In the genomic region with DNA sequence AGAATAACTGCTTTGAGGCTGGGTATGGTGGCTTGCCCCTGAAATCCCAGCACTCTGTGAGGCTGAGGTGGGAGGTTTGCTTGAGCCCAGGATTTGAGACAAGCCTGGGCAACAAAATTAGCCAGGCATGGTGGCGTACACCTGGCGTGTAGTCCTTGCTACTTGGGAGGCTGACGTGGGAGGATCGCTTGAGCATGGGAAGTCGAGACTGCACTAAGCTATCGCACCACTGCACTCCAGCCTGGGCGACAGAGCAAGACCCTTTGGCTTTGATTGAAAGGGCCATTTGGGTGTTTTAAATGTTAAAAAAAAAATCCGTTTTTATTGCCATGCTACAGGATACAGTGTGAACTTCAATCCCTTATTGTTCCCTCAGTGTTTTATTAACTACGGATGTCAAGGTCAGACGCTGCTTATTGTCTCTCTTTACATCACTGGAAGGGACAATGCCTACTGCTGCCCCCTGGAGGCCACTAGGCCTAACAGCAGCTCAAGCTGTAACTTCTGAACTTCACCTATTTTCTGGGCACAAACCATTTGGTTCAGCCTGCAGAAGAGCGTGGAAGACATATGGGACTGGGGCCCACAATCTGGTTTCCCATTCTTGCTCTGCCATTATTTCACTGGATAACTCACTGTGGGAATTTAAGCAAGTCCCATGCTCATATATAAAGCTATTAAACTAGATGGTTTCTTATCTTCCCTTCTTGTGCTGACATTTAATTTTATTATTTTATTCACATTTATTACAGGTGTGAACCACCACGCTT, we compare ENCODE assay signal across 8 cellular contexts. TPM values are rescaled to one million over a fixed set of nuclear protein-coding genes. Genes with fewer than 3 reads are reported as not detected.
A peak's percentile ranks its signal among the peaks of the same experiment; 100 is the strongest.
DNase-seq lines count a peak whose midpoint lies in the region; ATAC-seq and TF ChIP-seq lines count a peak whose summit lies in the region.

No MANE protein-coding gene starts in this region.

- no peak overlapping the region for H3K27ac ChIP-seq in neutrophil
- H3K27ac ChIP-seq in tibial artery: no peak overlapping the region

- H3K4me1 ChIP-seq in neutrophil (ENCODE audit: control insufficient read depth in 1 of 2, insufficient read depth in 1 of 2, low read depth in 1 of 2, low read length in 1 of 2): peaks cover 10 to 24% of the 10 kb centered on the region in 2 experiments
- H3K4me1 ChIP-seq in tibial artery: no peaks in the 10 kb centered on the region

- peaks cover 39% of the 10 kb centered on the region for H3K4me1 Mint-ChIP-seq in activated T-cell treated with anti-CD3 and anti-CD28 coated beads, Interleukin-2, amount 50 U/mL, for 72 hours (ENCODE audit: low read depth)

- intact Hi-C loops in tibial artery (cut with DNase I; ENCODE audit: low total_unique reads): loop anchor here (10.0 kb wide), 1 partner anchor 298 kb away; no protein-coding TSS in a partner anchor

- H3K27me3 ChIP-seq in neutrophil: no peaks in the 10 kb centered on the region
- peaks cover 0 to 22% of the 10 kb centered on the region in 2 donors for H3K27me3 ChIP-seq in tibial artery

- DNase-seq in DMS153 treated with DMSO at 0.1 percent for 48 hours (lab: John Stamatoyannopoulos, UW; ENCODE audit: unreplicated experiment) (peak; percentile 30), Kasumi-1 (lab: John Stamatoyannopoulos, UW) (peak; percentile 82 to 84), RPMI8226 (peak; percentile 60), fibroblast of peridontal ligament (ENCODE audit: extremely low read depth) (peak; percentile 69), tibial artery (peak in 1 of 2 donors; percentile 38)
- DNase-seq in activated T-cell treated with anti-CD3 and anti-CD28 coated beads, Interleukin-2, amount 50 U/mL, for 72 hours: peak; percentile 60 to 69

- peak; percentile 67 to 74 for ATAC-seq in activated T-cell treated with anti-CD3 and anti-CD28 coated beads, Interleukin-2, amount 50 U/mL, for 72 hours (replicated peaks in 1 of 2)
- no peak for ATAC-seq in GM21528 (IDR thresholded peaks at IDR 0.05; ENCODE audit: low FRiP score, unreplicated experiment)

- H3K36me3 ChIP-seq in neutrophil (no peaks in the 10 kb centered on the region), tibial artery (no peaks in the 10 kb centered on the region)

- no peaks in the 10 kb centered on the region for H3K36me3 Mint-ChIP-seq in activated T-cell treated with anti-CD3 and anti-CD28 coated beads, Interleukin-2, amount 50 U/mL, for 72 hours (ENCODE audit: insufficient read depth in 2 of 2)

- peaks cover 31% of the 10 kb centered on the region for H3K27me3 Mint-ChIP-seq in activated T-cell treated with anti-CD3 and anti-CD28 coated beads, Interleukin-2, amount 50 U/mL, for 72 hours (ENCODE audit: low read depth)

- H3K4me3 ChIP-seq in neutrophil (ENCODE audit: low read depth in 1 of 2, low read length in 1 of 2) (no peak overlapping the region), tibial artery (no peak overlapping the region)

- H3K9me3 Mint-ChIP-seq in activated T-cell treated with anti-CD3 and anti-CD28 coated beads, Interleukin-2, amount 50 U/mL, for 72 hours: peaks cover 0 to 1% of the 10 kb centered on the region in 2 donors

- TF ChIP-seq CTCF in neutrophil (IDR thresholded peaks at IDR 0.05) (peak; percentile 93), tibial artery (IDR thresholded peaks at IDR 0.05) (peak; percentile 73 to 87)

- no peak overlapping the region for H3K27ac Mint-ChIP-seq in activated T-cell treated with anti-CD3 and anti-CD28 coated beads, Interleukin-2, amount 50 U/mL, for 72 hours

- H3K4me3 Mint-ChIP-seq in activated T-cell treated with anti-CD3 and anti-CD28 coated beads, Interleukin-2, amount 50 U/mL, for 72 hours: no peak overlapping the region

- H3K9me3 ChIP-seq in neutrophil (no peaks in the 10 kb centered on the region), tibial artery (no peaks in the 10 kb centered on the region)

RNA-seq across cellular contexts. Expression of a gene that starts 15.3 kb away (rescaled TPM):
- total RNA-seq in activated T-cell treated with anti-CD3 and anti-CD28 coated beads, Interleukin-2, amount 50 U/mL, for 72 hours: 10 to 100 TPM; 64.1 to 72.2 TPM
